10 cellular contexts compared by ENCODE assay signal in the genomic region with DNA sequence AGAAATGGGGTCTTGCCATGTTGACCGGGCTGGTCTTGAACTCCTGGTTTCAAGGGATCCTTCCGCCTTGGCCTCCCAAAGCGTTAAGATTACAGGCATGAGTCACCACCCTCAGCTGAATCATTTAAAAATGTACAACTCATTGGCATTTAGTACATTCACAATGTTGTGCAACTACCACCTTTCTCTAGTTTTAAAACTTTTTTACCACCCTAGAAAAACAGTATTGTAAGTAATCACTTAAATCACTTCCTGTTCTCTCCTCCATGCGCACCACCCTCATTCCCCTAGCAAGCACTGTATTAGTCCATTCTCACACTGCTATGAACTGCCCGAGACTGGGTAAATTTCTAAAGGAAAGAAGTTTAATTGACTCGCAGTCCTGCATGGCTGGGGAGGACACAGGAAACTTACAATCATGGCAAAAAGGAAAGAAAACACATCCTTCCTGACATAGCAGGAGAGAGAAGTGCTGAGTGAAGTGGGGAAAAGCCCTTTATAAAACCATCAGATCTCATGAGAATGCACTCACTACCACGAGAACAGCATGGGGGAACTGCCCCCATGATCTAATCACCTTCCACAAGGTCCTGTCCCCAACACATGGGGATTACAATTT. TPM values are rescaled to one million over a fixed set of nuclear protein-coding genes. Genes with fewer than 3 reads are reported as not detected.
A peak's percentile ranks its signal among the peaks of the same experiment; 100 is the strongest.
DNase-seq lines count a peak whose midpoint lies in the region; ATAC-seq and TF ChIP-seq lines count a peak whose summit lies in the region.
"Had no signal": no experiment of that assay in that cellular context is flagged by ENCODE, and none has a peak within 500 bp of the region (broad histone marks: within the 10 kb centered on the region; RNA-seq: fewer than 3 reads in every experiment).

No MANE protein-coding gene starts in this region.

- ATAC-seq in left ventricle myocardium superior (no peak), GM19023 (IDR thresholded peaks at IDR 0.05; ENCODE audit: unreplicated experiment) (no peak)
- ATAC-seq: psoas muscle had no signal

- no peak overlapping the region for H2AK5ac ChIP-seq in mesenchymal stem cell (ENCODE audit: low read length, severe bottlenecking)

- H2AFZ ChIP-seq in mesenchymal stem cell (ENCODE audit: low read depth, low read length): no peak overlapping the region

- no peak overlapping the region for H2BK120ac ChIP-seq in mesenchymal stem cell (ENCODE audit: low read depth, low read length)

- intact Hi-C loops in left ventricle myocardium superior (cut with micrococcal nuclease): no loop called here

- no peak overlapping the region for H4K8ac ChIP-seq in mesenchymal stem cell (ENCODE audit: low read length)

- no peaks in the 10 kb centered on the region for H3K79me1 ChIP-seq in mesenchymal stem cell (replicated peaks; ENCODE audit: low read length, poor library complexity, severe bottlenecking)

- H2BK15ac ChIP-seq in mesenchymal stem cell (ENCODE audit: low read depth, poor library complexity, severe bottlenecking): no peak overlapping the region

- no peaks in the 10 kb centered on the region for H3K4me1 ChIP-seq in mesenchymal stem cell (ENCODE audit: control insufficient read depth, insufficient read depth, low read depth, low read length)
- H3K4me1 ChIP-seq: psoas muscle had no signal

- H3K36me3 ChIP-seq in brain microvascular endothelial cell (replicated peaks) (no peaks in the 10 kb centered on the region), mesenchymal stem cell (ENCODE audit: control insufficient read depth in 1 of 2, insufficient read depth in 2 of 2, low read depth in 1 of 2, low read length in 2 of 2) (peaks cover 0 to 5% of the 10 kb centered on the region in 2 experiments)

- no peak overlapping the region for H4K91ac ChIP-seq in mesenchymal stem cell (ENCODE audit: low read length)

- H3K14ac ChIP-seq in mesenchymal stem cell (ENCODE audit: low read length in 2 of 2): no peak overlapping the region

- no peak overlapping the region for H3K18ac ChIP-seq in mesenchymal stem cell (ENCODE audit: low read depth in 1 of 2, low read length in 2 of 2)

- H3K9ac ChIP-seq in mesenchymal stem cell (ENCODE audit: low read length): peak overlapping the region; percentile 36

- TF ChIP-seq CTCF in brain microvascular endothelial cell (IDR thresholded peaks at IDR 0.05; ENCODE audit: low read depth, low read length, missing control alignments) (no peak), GM10248 (IDR thresholded peaks at IDR 0.05; ENCODE audit: control extremely low read depth, extremely low read depth, low read depth, missing control alignments) (no peak)

- POLR2A ChIA-PET in GM10248 (lab: Yijun Ruan, JAX): no interaction called here

- WGBS in mesenchymal stem cell: 67% methylated on average over 5 of the region's 7 CpGs

- CTCF ChIA-PET in GM10248 (lab: Yijun Ruan, JAX): no interaction called here

- no peak overlapping the region for H3K4me2 ChIP-seq in mesenchymal stem cell (ENCODE audit: low read length, poor library complexity, severe bottlenecking)

- H2BK5ac ChIP-seq in mesenchymal stem cell (ENCODE audit: low read depth, low read length, poor library complexity, severe bottlenecking): no peak overlapping the region

- H3K4ac ChIP-seq in mesenchymal stem cell (ENCODE audit: low read depth in 1 of 2, low read length in 2 of 2): no peak overlapping the region

- DNase-seq in Daoy (ENCODE audit: low read depth) (peak; percentile 68), M059J (ENCODE audit: low read depth) (peak; percentile 69), brain microvascular endothelial cell (peak; percentile 73), mesenchymal stem cell (peak; percentile 46), NCI-H345 (lab: John Stamatoyannopoulos, UW) (no peak), GM10248 (ENCODE audit: extremely low spot score) (no peak), left ventricle myocardium superior (no peak)
- DNase-seq: DMS79, psoas muscle had no signal

- H3K27me3 ChIP-seq in brain microvascular endothelial cell (replicated peaks): no peaks in the 10 kb centered on the region
- peaks cover 0 to 4% of the 10 kb centered on the region in 2 experiments for H3K27me3 ChIP-seq in mesenchymal stem cell (ENCODE audit: control insufficient read depth in 1 of 2, insufficient read depth in 1 of 2, low read length in 2 of 2)

- no peaks in the 10 kb centered on the region for H3K9me3 ChIP-seq in mesenchymal stem cell (ENCODE audit: control insufficient read depth, low read length)
- H3K9me3 ChIP-seq: psoas muscle had no signal

- H3K4me3 ChIP-seq in brain microvascular endothelial cell (ENCODE audit: low read depth, low read length) (no peak overlapping the region), mesenchymal stem cell (ENCODE audit: insufficient read depth in 1 of 2, low read depth in 1 of 2, low read length in 2 of 2) (no peak overlapping the region)
- H3K4me3 ChIP-seq: psoas muscle had no signal

- no peak overlapping the region for H2BK12ac ChIP-seq in mesenchymal stem cell (ENCODE audit: low read length in 2 of 2)

- H3K27ac ChIP-seq in brain microvascular endothelial cell (peak overlapping the region; percentile 26), mesenchymal stem cell (ENCODE audit: low read length, poor library complexity, severe bottlenecking) (no peak overlapping the region)
- H3K27ac ChIP-seq: psoas muscle had no signal

- in situ Hi-C loops in brain microvascular endothelial cell (cut with HindIII; ENCODE audit: low pct_ligation_motif_present, low sequenced_read_pairs): no loop called here

- no peak overlapping the region for H3K23ac ChIP-seq in mesenchymal stem cell (ENCODE audit: low read length in 2 of 2)

RNA-seq across cellular contexts. Expression of a gene that starts 14.4 kb away (rescaled TPM):
- total RNA-seq in Daoy (2014; rRNA removed; shearing (Covaris generic)): not detected in 2 replicates
- not detected in 2 replicates for total RNA-seq in M059J (2014; rRNA removed; shearing (Covaris generic))
- polyA plus RNA-seq in mesenchymal stem cell (2013, experiment 1 of 2): not detected
- polyA plus RNA-seq in mesenchymal stem cell (2013, experiment 2 of 2): not detected
- total RNA-seq in left ventricle myocardium superior: not detected
- total RNA-seq: psoas muscle had no signal
- polyA plus RNA-seq: psoas muscle had no signal

RNA-seq across cellular contexts. Expression of a gene that starts 28.3 kb away (rescaled TPM):
- total RNA-seq in Daoy (2014; rRNA removed; shearing (Covaris generic)): not detected in 2 replicates
- total RNA-seq in M059J (2014; rRNA removed; shearing (Covaris generic)): not detected in 2 replicates
- polyA plus RNA-seq in mesenchymal stem cell (2013, experiment 1 of 2): not detected
- polyA plus RNA-seq in mesenchymal stem cell (2013, experiment 2 of 2): not detected
- total RNA-seq in left ventricle myocardium superior: not detected
- polyA plus RNA-seq: psoas muscle had no signal

RNA-seq across cellular contexts. Expression of a gene that starts 36.3 kb away (rescaled TPM):
- total RNA-seq in Daoy (2014; rRNA removed; shearing (Covaris generic)): not detected in 2 replicates
- 0.44 TPM in 1 of 2 replicates, not detected in the other for total RNA-seq in M059J (2014; rRNA removed; shearing (Covaris generic))
- not detected for polyA plus RNA-seq in mesenchymal stem cell (2013, experiment 1 of 2)
- polyA plus RNA-seq in mesenchymal stem cell (2013, experiment 2 of 2): not detected
- 13.0 TPM for total RNA-seq in left ventricle myocardium superior

RNA-seq across cellular contexts. Expression of a gene that starts 41.4 kb away (rescaled TPM):
- 15.1 and 31.0 TPM in 2 replicates for total RNA-seq in Daoy (2014; rRNA removed; shearing (Covaris generic))
- total RNA-seq in M059J (2014; rRNA removed; shearing (Covaris generic)): 8.2 and 11.7 TPM in 2 replicates
- 13.4 TPM for polyA plus RNA-seq in mesenchymal stem cell (2013, experiment 1 of 2)
- 13.6 TPM for polyA plus RNA-seq in mesenchymal stem cell (2013, experiment 2 of 2)
- 16.6 TPM for total RNA-seq in left ventricle myocardium superior

Comparison
In these comparisons a context has a peak if more than half of its experiments do, and no peak if none do; other contexts are left out.
1. DNase-seq: peak in Daoy (single experiment), M059J (single experiment), brain microvascular endothelial cell (single experiment) and mesenchymal stem cell (single experiment); none in NCI-H345 (single experiment), GM10248 (single experiment) and left ventricle myocardium superior (single experiment).